ENCODE assay signal across 14 cellular contexts in genomic region chr20:33359399-33360261, GRCh38.
"Had no signal": no experiment of that assay in that cellular context is flagged by ENCODE, and none has a peak within 500 bp of the region (broad histone marks: within the 10 kb centered on the region; RNA-seq: fewer than 3 reads in every experiment).

No MANE protein-coding gene starts in this region.

- H3K27ac ChIP-seq: brain microvascular endothelial cell, neutrophil, right lobe of liver, transverse colon had no signal

- H3K4me3 Mint-ChIP-seq: activated B cell treated with CpG ODN at 0.5 μM for 24 hours; activated CD4-positive, alpha-beta T cell treated with anti-CD3 and anti-CD28 coated beads, Interleukin-2, amount 10 ng/mL, durations not matched to agents 24 days and 14 days; mesothelial cell of epicardium; stimulated activated memory B cell treated with anti-CD40 and anti-IgM and Interleukin-4, amounts not matched to agents 10 μg/mL and 1 μg/mL and 100 μg/mL, for 72 hours; T-helper 1 cell treated with Interleukin-12 subunit alpha and Interleukin-12 subunit beta and Interleukin-4 antibody, amounts not matched to agents 30 μg/mL and 1 μg/mL, for 36 hours had no signal

- H3K27me3 ChIP-seq: brain microvascular endothelial cell, heart right ventricle, neutrophil, right lobe of liver, transverse colon had no signal

- H3K4me1 Mint-ChIP-seq: activated B cell treated with CpG ODN at 0.5 μM for 24 hours; activated CD4-positive, alpha-beta T cell treated with anti-CD3 and anti-CD28 coated beads, Interleukin-2, amount 10 ng/mL, durations not matched to agents 24 days and 14 days; mesothelial cell of epicardium; stimulated activated memory B cell treated with anti-CD40 and anti-IgM and Interleukin-4, amounts not matched to agents 10 μg/mL and 1 μg/mL and 100 μg/mL, for 72 hours had no signal

- FAIRE-seq: frontal cortex, islet of Langerhans, TTC549 had no signal

- H3K27ac Mint-ChIP-seq: activated B cell treated with CpG ODN at 0.5 μM for 24 hours; activated CD4-positive, alpha-beta T cell treated with anti-CD3 and anti-CD28 coated beads, Interleukin-2, amount 10 ng/mL, durations not matched to agents 24 days and 14 days; mesothelial cell of epicardium; stimulated activated memory B cell treated with anti-CD40 and anti-IgM and Interleukin-4, amounts not matched to agents 10 μg/mL and 1 μg/mL and 100 μg/mL, for 72 hours; T-helper 1 cell treated with Interleukin-12 subunit alpha and Interleukin-12 subunit beta and Interleukin-4 antibody, amounts not matched to agents 30 μg/mL and 1 μg/mL, for 36 hours had no signal

- DNase-seq: activated B cell treated with CpG ODN at 0.5 μM for 24 hours; activated CD4-positive, alpha-beta T cell treated with anti-CD3 and anti-CD28 coated beads, Interleukin-2, amount 10 ng/mL, durations not matched to agents 24 days and 14 days; brain microvascular endothelial cell; heart right ventricle; transverse colon had no signal

- ATAC-seq: activated naive CD4-positive, alpha-beta T cell treated with anti-CD3 and anti-CD28 coated beads, Interleukin-2, amount 50 U/mL, for 72 hours; stimulated activated memory B cell treated with anti-CD40 and anti-IgM and Interleukin-4, amounts not matched to agents 10 μg/mL and 1 μg/mL and 100 μg/mL, for 72 hours had no signal

- H3K4me1 ChIP-seq: right lobe of liver, transverse colon had no signal

- H3K9me3 ChIP-seq: heart right ventricle, neutrophil, right lobe of liver, transverse colon had no signal

- H3K9me3 Mint-ChIP-seq: activated B cell treated with CpG ODN at 0.5 μM for 24 hours; activated CD4-positive, alpha-beta T cell treated with anti-CD3 and anti-CD28 coated beads, Interleukin-2, amount 10 ng/mL, durations not matched to agents 24 days and 14 days; activated naive CD4-positive, alpha-beta T cell treated with anti-CD3 and anti-CD28 coated beads, Interleukin-2, amount 50 U/mL, for 72 hours; mesothelial cell of epicardium; stimulated activated memory B cell treated with anti-CD40 and anti-IgM and Interleukin-4, amounts not matched to agents 10 μg/mL and 1 μg/mL and 100 μg/mL, for 72 hours; T-helper 1 cell treated with Interleukin-12 subunit alpha and Interleukin-12 subunit beta and Interleukin-4 antibody, amounts not matched to agents 30 μg/mL and 1 μg/mL, for 36 hours had no signal

- H3K27me3 Mint-ChIP-seq: activated B cell treated with CpG ODN at 0.5 μM for 24 hours; activated CD4-positive, alpha-beta T cell treated with anti-CD3 and anti-CD28 coated beads, Interleukin-2, amount 10 ng/mL, durations not matched to agents 24 days and 14 days; stimulated activated memory B cell treated with anti-CD40 and anti-IgM and Interleukin-4, amounts not matched to agents 10 μg/mL and 1 μg/mL and 100 μg/mL, for 72 hours had no signal

- H3K4me3 ChIP-seq: heart right ventricle, right lobe of liver, transverse colon had no signal
